ENCODE assay signal across 8 cellular contexts in genomic region chr3:130539005-130539404, GRCh38. TPM values are rescaled to one million over a fixed set of nuclear protein-coding genes. Genes with fewer than 3 reads are reported as not detected.
DNase-seq lines count a peak whose midpoint lies in the region; ATAC-seq, FAIRE-seq and TF ChIP-seq lines count a peak whose summit lies in the region.

No MANE protein-coding gene starts in this region.

- no peak overlapping the region for H4K5ac ChIP-seq in IMR-90 (ENCODE audit: low read depth, low read length)
- H4K5ac ChIP-seq in H1 (ENCODE audit: insufficient read length, low read depth, low read length), result no peak overlapping the region

- no peak for TF ChIP-seq POLR2A in IMR-90 (IDR thresholded peaks at IDR 0.05; ENCODE audit: low read depth, low read length)
- no peak for TF ChIP-seq POLR2A in H1 (IDR thresholded peaks at IDR 0.05; ENCODE audit: control extremely low read depth in 1 of 2, low read depth in 2 of 2, low read length in 2 of 2)

- no peaks in the 10 kb centered on the region for H3K23me2 ChIP-seq in H1 (ENCODE audit: low read depth, low read length)

- H2AK5ac ChIP-seq in IMR-90 (ENCODE audit: low read depth, low read length) (no peak overlapping the region), H1 (ENCODE audit: low read depth, low read length) (no peak overlapping the region)

- dilution Hi-C loops in IMR-90 (cut with HindIII; ENCODE audit: low sequenced_read_pairs, unreplicated experiment), result no loop called here

- peak; percentile 71 for TF ChIP-seq CTCF in GM12873 (IDR thresholded peaks at IDR 0.05; ENCODE audit: insufficient read depth, low read depth, low read length, missing control alignments)
- peak; percentile 49 for TF ChIP-seq CTCF in IMR-90 (conservative IDR thresholded peaks at IDR 0.05; ENCODE audit: low read depth, low read length)
- peak; percentile 66 for TF ChIP-seq CTCF in SK-N-SH (IDR thresholded peaks at IDR 0.05)
- peak; percentile 53 to 81 (median 79) for TF ChIP-seq CTCF in H1 (IDR thresholded peaks at IDR 0.05; ENCODE audit: control extremely low read depth in 1 of 3, insufficient read depth in 1 of 3, low read depth in 1 of 3, low read length in 3 of 3)
- TF ChIP-seq CTCF in neural crest cell (conservative IDR thresholded peaks at IDR 0.05), result peak; percentile 81

- H2BK120ac ChIP-seq in IMR-90 (ENCODE audit: low read depth, low read length) (no peak overlapping the region), H1 (replicated peaks; ENCODE audit: low read depth, low read length) (no peak overlapping the region)

- H2AFZ ChIP-seq in IMR-90 (replicated peaks; ENCODE audit: low read length, poor library complexity) (no peak overlapping the region), SK-N-SH (ENCODE audit: low read depth) (no peak overlapping the region), H1 (ENCODE audit: low read length) (no peak overlapping the region)

- H2BK20ac ChIP-seq in IMR-90 (ENCODE audit: low read depth, low read length), result no peak overlapping the region
- no peak overlapping the region for H2BK20ac ChIP-seq in H1 (ENCODE audit: low read length)

- no peak overlapping the region for H3K4ac ChIP-seq in IMR-90 (ENCODE audit: low read depth, low read length)
- H3K4ac ChIP-seq in H1 (replicated peaks; ENCODE audit: insufficient read length, low read depth, low read length), result no peak overlapping the region

- H3K14ac ChIP-seq in IMR-90 (replicated peaks; ENCODE audit: low read depth, low read length) (no peak overlapping the region), H1 (ENCODE audit: insufficient read length) (no peak overlapping the region)

- H3K27me3 Mint-ChIP-seq in neural crest cell (ENCODE audit: low read depth), result peaks cover 37% of the 10 kb centered on the region

- H3K27ac ChIP-seq in IMR-90 (ENCODE audit: insufficient read depth, low read length) (no peak overlapping the region), SK-N-SH (ENCODE audit: low read depth in 2 of 2, low read length in 1 of 2) (no peak overlapping the region), H1 (ENCODE audit: low read depth, low read length) (no peak overlapping the region)

- TF ChIP-seq RAD21 in IMR-90 (IDR thresholded peaks at IDR 0.05; ENCODE audit: low read length) (0 out of 2 replicates have a peak, but pooled peaks have one; percentile 33), SK-N-SH (IDR thresholded peaks at IDR 0.05; ENCODE audit: low read length) (peak; percentile 75), H1 (IDR thresholded peaks at IDR 0.05 in 1 of 2, conservative IDR thresholded peaks at IDR 0.05 in 1 of 2; ENCODE audit: low read depth in 2 of 2, low read length in 2 of 2) (peak; percentile 62 to 75)

- H3K9ac ChIP-seq in IMR-90 (ENCODE audit: low read depth, low read length) (no peak overlapping the region), SK-N-SH (no peak overlapping the region), H1 (replicated peaks in 1 of 4; ENCODE audit: extremely low read depth in 1 of 4, low read depth in 3 of 4, low read length in 3 of 4) (no peak overlapping the region)

- H4K8ac ChIP-seq in IMR-90 (ENCODE audit: low read depth in 2 of 2, low read length in 2 of 2), result no peak overlapping the region
- no peak overlapping the region for H4K8ac ChIP-seq in H1 (ENCODE audit: extremely low read depth, insufficient read depth, low read length)

- H2BK5ac ChIP-seq in IMR-90 (ENCODE audit: low read depth, low read length, poor library complexity, severe bottlenecking) (no peak overlapping the region), H1 (ENCODE audit: low read depth, low read length) (no peak overlapping the region)

- no peaks in the 10 kb centered on the region for H3K9me3 Mint-ChIP-seq in neural crest cell

- 17% methylated on average over 1 of the region's 6 CpGs; no CpG with 5 or more reads in 1 of the 2 experiments for WGBS in IMR-90 (ENCODE audit: extremely low coverage in 2 of 2, insufficient read length in 1 of 2), 2 experiments
- WGBS in SK-N-SH (ENCODE audit: low lambda C conversion rate), result 65% methylated on average over 6 of the region's 6 CpGs
- WGBS in H1 (ENCODE audit: extremely low coverage in 1 of 2, insufficient coverage in 1 of 2, insufficient read length in 1 of 2, insufficient replicate concordance in 2 of 2, low coverage in 1 of 2, low lambda C conversion rate in 2 of 2, missing lambda C conversion rate in 1 of 2), 2 experiments, result 77% methylated on average over 6 of the region's 6 CpGs; no CpG with 5 or more reads in 1 of the 2 experiments

- H3K36me3 Mint-ChIP-seq in neural crest cell (ENCODE audit: low read depth), result no peaks in the 10 kb centered on the region

- H3K79me2 ChIP-seq in SK-N-SH (ENCODE audit: insufficient read depth) (no peaks in the 10 kb centered on the region), H1 (ENCODE audit: control insufficient read depth in 1 of 2, insufficient read depth in 2 of 2, low read length in 2 of 2) (no peaks in the 10 kb centered on the region)

- no peak overlapping the region for H3K4me3 ChIP-seq in IMR-90 (ENCODE audit: insufficient read depth, low read depth, low read length)
- H3K4me3 ChIP-seq in SK-N-SH (ENCODE audit: low read depth in 2 of 2, low read length in 1 of 2), result peak overlapping the region in 1 of 2 experiments; percentile 51; a peak in 1 of 4 replicates
- H3K4me3 ChIP-seq in H1 (ENCODE audit: extremely low read depth in 1 of 4, insufficient read depth in 2 of 4, low read depth in 3 of 4, low read length in 4 of 4), result no peak overlapping the region

- H3K4me3 Mint-ChIP-seq in neural crest cell, result no peak overlapping the region

- H3K9me3 ChIP-seq in IMR-90 (ENCODE audit: control insufficient read depth, insufficient read depth, low read length), result no peaks in the 10 kb centered on the region
- no peaks in the 10 kb centered on the region for H3K9me3 ChIP-seq in SK-N-SH
- no peaks in the 10 kb centered on the region for H3K9me3 ChIP-seq in H1 (ENCODE audit: insufficient read depth in 2 of 2, low read depth in 1 of 2, low read length in 1 of 2)

- CTCF ChIA-PET in IMR-90 (lab: Yijun Ruan, JAX) (interaction anchor here (1.0 to 1.7 kb wide), 3 partner anchors 12 to 21 kb away, joined by 3 to 6 read pairs (median 6); no protein-coding TSS in a partner anchor), SK-N-SH (lab: Yijun Ruan, JAX) (interaction anchor here (0.7 to 5.4 kb wide), 30 partner anchors 9 to 282 kb away, joined by 3 to 125 read pairs (median 4); no protein-coding TSS in a partner anchor), H1 (lab: Charles Lee; ENCODE audit: partially characterized antibody) (interaction anchor here (0.6 to 5.1 kb wide), 21 partner anchors 10 to 262 kb away, joined by 3 to 44 read pairs (median 4); no protein-coding TSS in a partner anchor)

- H3K23ac ChIP-seq in IMR-90 (ENCODE audit: low read depth, low read length) (no peak overlapping the region), H1 (ENCODE audit: insufficient read length) (no peak overlapping the region)

- no peak overlapping the region for H2BK12ac ChIP-seq in H1 (ENCODE audit: low read depth, low read length)

- no peaks in the 10 kb centered on the region for H3K4me1 ChIP-seq in IMR-90 (ENCODE audit: control insufficient read depth, insufficient read depth, low read length)
- H3K4me1 ChIP-seq in SK-N-SH (ENCODE audit: control insufficient read depth in 1 of 2, insufficient read depth in 2 of 2, low read depth in 1 of 2, low read length in 1 of 2), result no peaks in the 10 kb centered on the region
- no peaks in the 10 kb centered on the region for H3K4me1 ChIP-seq in H1 (replicated peaks in 1 of 4; ENCODE audit: control insufficient read depth in 3 of 4, insufficient read depth in 4 of 4, low read length in 3 of 4)

- no peak for TF ChIP-seq EP300 in SK-N-SH (IDR thresholded peaks at IDR 0.05; ENCODE audit: borderline replicate concordance in 1 of 2, low read depth in 1 of 2, low read length in 1 of 2)
- no peak for TF ChIP-seq EP300 in H1 (IDR thresholded peaks at IDR 0.05; ENCODE audit: borderline replicate concordance in 1 of 2, low read depth in 2 of 2, low read length in 2 of 2)

- H3K36me3 ChIP-seq in IMR-90 (ENCODE audit: control insufficient read depth, insufficient read depth, low read length), result no peaks in the 10 kb centered on the region
- no peaks in the 10 kb centered on the region for H3K36me3 ChIP-seq in SK-N-SH (replicated peaks in 1 of 2; ENCODE audit: control insufficient read depth in 1 of 2, insufficient read depth in 2 of 2, low read length in 1 of 2)
- H3K36me3 ChIP-seq in H1 (ENCODE audit: control insufficient read depth in 2 of 4, insufficient read depth in 4 of 4, low read length in 3 of 4), result no peaks in the 10 kb centered on the region

- H2BK15ac ChIP-seq in IMR-90 (ENCODE audit: low read depth, low read length) (no peak overlapping the region), H1 (ENCODE audit: low read length) (no peak overlapping the region)

- FAIRE-seq in H1 (lab: Jason Lieb, UNC), result peak; percentile 45

- intact Hi-C loops in IMR-90 (cut with micrococcal nuclease), result loop anchor here (1.0 kb wide), 1 partner anchor 263 kb away; no protein-coding TSS in a partner anchor

- ATAC-seq in IMR-90 (ENCODE audit: low read depth), result peak; percentile 72; the same call in 1 of the 2 replicates
- no peak for ATAC-seq in GM18502 (IDR thresholded peaks at IDR 0.05; ENCODE audit: poor library complexity, unreplicated experiment)

- in situ Hi-C loops in IMR-90 (cut with MboI; ENCODE audit: low sequenced_read_pairs), result no loop called here

- peaks cover 5% of the 10 kb centered on the region for H3K4me1 Mint-ChIP-seq in neural crest cell

- no peaks in the 10 kb centered on the region for H3K9me2 ChIP-seq in SK-N-SH

- H3K18ac ChIP-seq in IMR-90 (ENCODE audit: low read depth, low read length) (no peak overlapping the region), H1 (ENCODE audit: extremely low read depth, low read length) (no peak overlapping the region)

- H4K91ac ChIP-seq in IMR-90 (ENCODE audit: insufficient read depth, low read depth, low read length) (no peak overlapping the region), H1 (replicated peaks; ENCODE audit: insufficient read length, low read length) (no peak overlapping the region)

- DNase-seq in AG08396 (ENCODE audit: low spot score) (peak; percentile 40), IMR-90 (peak; percentile 17), SK-N-SH (peak; percentile 68), H1 (ENCODE audit: low read depth in 1 of 2, low spot score in 2 of 2) (peak; percentile 25 to 70), neural crest cell (ENCODE audit: low read depth, low spot score) (peak; percentile 57), NCI-H128 (lab: John Stamatoyannopoulos, UW; ENCODE audit: unreplicated experiment) (no peak)

- POLR2A ChIA-PET in IMR-90 (lab: Charles Lee; ENCODE audit: unreplicated experiment), result no interaction called here
- POLR2A ChIA-PET in SK-N-SH (lab: Yijun Ruan, JAX), result no interaction called here
- POLR2A ChIA-PET in H1 (lab: Charles Lee; ENCODE audit: partially characterized antibody), result no interaction called here

- no peak overlapping the region for H3K27ac Mint-ChIP-seq in neural crest cell (ENCODE audit: unreplicated experiment)

- H3K79me1 ChIP-seq in IMR-90 (ENCODE audit: low read depth in 1 of 2, low read length in 2 of 2), result no peaks in the 10 kb centered on the region
- no peaks in the 10 kb centered on the region for H3K79me1 ChIP-seq in H1 (ENCODE audit: low read depth, low read length)

- H2AK9ac ChIP-seq in IMR-90 (replicated peaks; ENCODE audit: low read depth, low read length, poor library complexity), result no peak overlapping the region

- no peaks in the 10 kb centered on the region for H3K9me1 ChIP-seq in IMR-90 (ENCODE audit: insufficient read depth, low read length)

- H3F3A ChIP-seq in SK-N-SH (replicated peaks; ENCODE audit: insufficient read depth), result no peaks in the 10 kb centered on the region

- H4K20me1 ChIP-seq in IMR-90 (ENCODE audit: insufficient read depth, low read length) (no peaks in the 10 kb centered on the region), SK-N-SH (ENCODE audit: insufficient read depth) (no peaks in the 10 kb centered on the region), H1 (replicated peaks in 1 of 2; ENCODE audit: control insufficient read depth in 1 of 2, insufficient read depth in 2 of 2, low read length in 2 of 2) (no peaks in the 10 kb centered on the region)

- H3K4me2 ChIP-seq in IMR-90 (ENCODE audit: low read depth, low read length) (no peak overlapping the region), SK-N-SH (no peak overlapping the region), H1 (ENCODE audit: insufficient read depth in 1 of 2, low read depth in 2 of 2, low read length in 2 of 2) (no peak overlapping the region)

- BruUV-seq in IMR-90 (replicated peaks; lab: Mats Ljungman, UMichigan), result no TSS peak

- H3K56ac ChIP-seq in IMR-90 (ENCODE audit: extremely low read depth, insufficient read depth, low read length), result no peak overlapping the region
- no peak overlapping the region for H3K56ac ChIP-seq in H1 (replicated peaks; ENCODE audit: insufficient read length, low read depth, low read length)

- no peaks in the 10 kb centered on the region for H3K27me3 ChIP-seq in IMR-90 (ENCODE audit: control insufficient read depth, insufficient read depth, low read length)
- H3K27me3 ChIP-seq in SK-N-SH (ENCODE audit: insufficient read depth), result no peaks in the 10 kb centered on the region
- no peaks in the 10 kb centered on the region for H3K27me3 ChIP-seq in H1 (replicated peaks in 1 of 4; ENCODE audit: control insufficient read depth in 3 of 4, extremely low read depth in 1 of 4, insufficient read depth in 3 of 4, low read length in 3 of 4)

RNA-seq across cellular contexts. Expression of gene COL6A6, which starts 22.0 kb away (rescaled TPM):
- not detected in 2 replicates for total RNA-seq in IMR-90 (2012; rRNA removed)
- polyA plus RNA-seq in IMR-90 (2012; rRNA removed), result not detected in 2 replicates
- polyA plus RNA-seq in IMR-90 (2012; cell fraction: cytosol; rRNA removed), result not detected in 2 replicates
- not detected in 2 replicates for polyA plus RNA-seq in IMR-90 (2012; cell fraction: nucleus; rRNA removed; ENCODE audit: low replicate concordance)
- not detected in 2 replicates for polyA plus RNA-seq in SK-N-SH (2012; rRNA removed)
- not detected in 2 replicates for polyA plus RNA-seq in SK-N-SH (2012; cell fraction: cytosol; rRNA removed)
- not detected in 2 replicates for polyA plus RNA-seq in SK-N-SH (2012; cell fraction: nucleus; rRNA removed)
- total RNA-seq in H1 (2021; fragmentation: NEBNext Ultra II Directional; extraction: Animal tissue kit (Norgen Biotek cat#: 25700)), result 0.09 TPM in 1 of 2 replicates, not detected in the other
- polyA plus RNA-seq in H1 (2011; rRNA removed), result 0.02 TPM in 2 replicates
- polyA plus RNA-seq in H1 (2011; cell fraction: cytosol; rRNA removed), result 0.03 TPM
- 0.03 TPM for polyA plus RNA-seq in H1 (2011; cell fraction: nucleus; rRNA removed)
- polyA plus RNA-seq in H1 (2012, experiment 1 of 2), result 0.03 to 0.17 TPM (median 0.07 TPM) in 4 replicates
- not detected for polyA plus RNA-seq in H1 (2012, experiment 2 of 2)
- polyA plus RNA-seq in H1 (2013, experiment 1 of 2), result 0.06 TPM
- 0.04 TPM for polyA plus RNA-seq in H1 (2013, experiment 2 of 2)
- 0.03 and 0.10 TPM in 2 replicates for polyA minus RNA-seq in H1 (2011; rRNA and poly(A)+ RNA removed)
- 0.07 TPM for polyA minus RNA-seq in H1 (2011; cell fraction: cytosol; rRNA and poly(A)+ RNA removed)
- polyA minus RNA-seq in H1 (2011; cell fraction: nucleus; rRNA and poly(A)+ RNA removed), result 0.20 TPM
- total RNA-seq in neural crest cell, result not detected in 2 replicates
